1 cellular context compared by ENCODE assay signal in the genomic region with DNA sequence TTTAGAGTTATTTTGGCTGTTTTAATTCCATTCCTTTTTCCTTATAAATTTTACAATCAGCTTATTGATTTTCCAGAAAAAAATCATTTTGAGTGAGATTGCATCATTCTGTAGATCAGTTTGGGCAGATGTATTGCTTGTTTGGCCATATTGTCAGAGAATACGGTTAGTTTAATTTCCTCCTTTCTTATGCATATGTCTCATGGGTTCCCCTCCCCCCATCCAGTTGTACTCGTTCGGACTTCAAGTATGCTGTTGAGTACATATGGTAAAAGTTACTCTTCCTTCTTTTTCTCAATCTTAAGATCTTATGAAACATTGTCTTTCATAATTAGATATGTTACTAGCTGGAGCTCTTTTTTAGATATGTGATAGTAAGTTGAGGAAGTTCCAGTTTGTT.
TF ChIP-seq lines count a peak whose summit lies in the region.

No MANE protein-coding gene starts in this region.

TF ChIP-seq in GM23338, 12 proteins besides CTCF, POLR2A, EP300 and RAD21 (continued from another document):
- TF ChIP-seq JUNB (IDR thresholded peaks at IDR 0.05; ENCODE audit: unreplicated experiment) (no peak), EZH2phosphoT487 (IDR thresholded peaks at IDR 0.05; ENCODE audit: unreplicated experiment) (no peak)
